In genomic region chr3:171679011-171679492, GRCh38 we compare ENCODE assay signal across 21 cellular contexts.
DNase-seq lines count a peak whose midpoint lies in the region; TF ChIP-seq lines count a peak whose summit lies in the region.
"Had no signal": no experiment of that assay in that cellular context is flagged by ENCODE, and none has a peak within 500 bp of the region (broad histone marks: within the 10 kb centered on the region; RNA-seq: fewer than 3 reads in every experiment).

No MANE protein-coding gene starts in this region.

- peak overlapping the region; percentile 20 for H3K4me2 ChIP-seq in hepatocyte
- no peak overlapping the region for H3K4me2 ChIP-seq in PC-9

- H3K27me3 Mint-ChIP-seq in progenitor cell of endocrine pancreas = no peaks in the 10 kb centered on the region
- H3K27me3 Mint-ChIP-seq in CD8-positive, alpha-beta memory T cell = peaks cover 10 to 28% of the 10 kb centered on the region in 2 donors

- peaks cover 44% of the 10 kb centered on the region for H3K4me1 Mint-ChIP-seq in progenitor cell of endocrine pancreas (ENCODE audit: low read depth)
- no peaks in the 10 kb centered on the region for H3K4me1 Mint-ChIP-seq in CD8-positive, alpha-beta memory T cell
- H3K4me1 Mint-ChIP-seq: activated naive CD4-positive, alpha-beta T cell treated with anti-CD3 and anti-CD28 coated beads, Interleukin-2, amount 10 ng/mL, durations not matched to agents 7 days and 5 days had no signal

- POLR2A ChIA-PET in CD8-positive, alpha-beta memory T cell (lab: Charles Lee) = no interaction called here
- POLR2A ChIA-PET in PC-9 (lab: Charles Lee; ENCODE audit: unreplicated experiment) = no interaction called here

- H3K9me2 ChIP-seq in hepatocyte (replicated peaks; ENCODE audit: insufficient read depth) (no peaks in the 10 kb centered on the region), PC-9 (ENCODE audit: insufficient read depth) (no peaks in the 10 kb centered on the region)

- H3K36me3 ChIP-seq in hepatocyte (replicated peaks; ENCODE audit: insufficient read depth, low read depth) = no peaks in the 10 kb centered on the region
- H3K36me3 ChIP-seq in CD8-positive, alpha-beta memory T cell (ENCODE audit: insufficient read depth, low read length) = no peaks in the 10 kb centered on the region
- peaks cover 2 to 8% of the 10 kb centered on the region in 2 donors for H3K36me3 ChIP-seq in ascending aorta
- no peaks in the 10 kb centered on the region for H3K36me3 ChIP-seq in PC-9 (ENCODE audit: low read depth)
- H3K36me3 ChIP-seq: uterus had no signal

- H3K9me3 Mint-ChIP-seq in progenitor cell of endocrine pancreas (ENCODE audit: low read depth) = peaks cover 25% of the 10 kb centered on the region
- no peaks in the 10 kb centered on the region for H3K9me3 Mint-ChIP-seq in CD8-positive, alpha-beta memory T cell
- H3K9me3 Mint-ChIP-seq: activated naive CD4-positive, alpha-beta T cell treated with anti-CD3 and anti-CD28 coated beads, Interleukin-2, amount 10 ng/mL, durations not matched to agents 7 days and 5 days; activated T-cell treated with anti-CD3 and anti-CD28 coated beads, Interleukin-2, amount 50 U/mL, for 24 hours; CD8-positive, alpha-beta T cell; nephron progenitor cell had no signal

- no peak overlapping the region for H2AFZ ChIP-seq in hepatocyte
- no peak overlapping the region for H2AFZ ChIP-seq in PC-9

- peak; percentile 19 for DNase-seq in DMS53 treated with DMSO at 0.1 percent for 48 hours (lab: John Stamatoyannopoulos, UW; ENCODE audit: unreplicated experiment)
- DNase-seq in NCI-H69 (lab: John Stamatoyannopoulos, UW) = peak; percentile 84
- DNase-seq in hepatocyte (ENCODE audit: low spot score) = peak; percentile 51
- no peak for DNase-seq in progenitor cell of endocrine pancreas (ENCODE audit: low spot score, unreplicated experiment)
- DNase-seq in CD8-positive, alpha-beta memory T cell = no peak
- no peak for DNase-seq in ascending aorta (ENCODE audit: low spot score in 2 of 2)
- no peak for DNase-seq in PC-9
- no peak for DNase-seq in iPS-NIHi7 (ENCODE audit: extremely low spot score)
- DNase-seq: activated CD8-positive, alpha-beta memory T cell treated with anti-CD3 and anti-CD28 coated beads for 24 hours; activated naive CD4-positive, alpha-beta T cell treated with anti-CD3 and anti-CD28 coated beads, Interleukin-2, amount 10 ng/mL, durations not matched to agents 7 days and 5 days; activated T-cell treated with anti-CD3 and anti-CD28 coated beads, Interleukin-2, amount 50 U/mL, for 24 hours; CD8-positive, alpha-beta T cell; dorsolateral prefrontal cortex; heart right ventricle; left ventricle myocardium inferior; midbrain; nephron progenitor cell; stimulated activated CD4-positive, alpha-beta T cell treated with anti-CD3 and anti-CD28 coated beads, Interleukin-1b, Interleukin-23, amount 100 ng/mL, for 48 hours; uterus had no signal

- no peak for TF ChIP-seq CTCF in hepatocyte (IDR thresholded peaks at IDR 0.05; ENCODE audit: poor library complexity)
- no peak for TF ChIP-seq CTCF in progenitor cell of endocrine pancreas (IDR thresholded peaks at IDR 0.05; ENCODE audit: unreplicated experiment)
- TF ChIP-seq CTCF in ascending aorta (IDR thresholded peaks at IDR 0.05) = no peak
- no peak for TF ChIP-seq CTCF in PC-9 (conservative IDR thresholded peaks at IDR 0.05)

- CTCF ChIA-PET in CD8-positive, alpha-beta memory T cell (lab: Charles Lee) = no interaction called here
- CTCF ChIA-PET in PC-9 (lab: Charles Lee) = no interaction called here

- peaks cover 47% of the 10 kb centered on the region for H3K36me3 Mint-ChIP-seq in progenitor cell of endocrine pancreas (ENCODE audit: insufficient read depth)
- no peaks in the 10 kb centered on the region for H3K36me3 Mint-ChIP-seq in CD8-positive, alpha-beta memory T cell
- H3K36me3 Mint-ChIP-seq: activated naive CD4-positive, alpha-beta T cell treated with anti-CD3 and anti-CD28 coated beads, Interleukin-2, amount 10 ng/mL, durations not matched to agents 7 days and 5 days; CD8-positive, alpha-beta T cell had no signal

- H4K20me1 ChIP-seq in hepatocyte (ENCODE audit: insufficient read depth, poor library complexity, severe bottlenecking) (no peaks in the 10 kb centered on the region), PC-9 (ENCODE audit: insufficient read depth) (no peaks in the 10 kb centered on the region)

- H3K4me3 ChIP-seq in hepatocyte (no peak overlapping the region), ascending aorta (no peak overlapping the region), PC-9 (no peak overlapping the region)
- no peak overlapping the region for H3K4me3 ChIP-seq in CD8-positive, alpha-beta memory T cell (ENCODE audit: low read length)
- H3K4me3 ChIP-seq: dorsolateral prefrontal cortex, heart right ventricle, left ventricle myocardium inferior, suprapubic skin, uterus had no signal

- no peaks in the 10 kb centered on the region for H3K9me3 ChIP-seq in hepatocyte (ENCODE audit: low read depth)
- no peaks in the 10 kb centered on the region for H3K9me3 ChIP-seq in CD8-positive, alpha-beta memory T cell (ENCODE audit: low read length)
- no peaks in the 10 kb centered on the region for H3K9me3 ChIP-seq in ascending aorta
- no peaks in the 10 kb centered on the region for H3K9me3 ChIP-seq in PC-9 (ENCODE audit: insufficient read depth, low read depth)
- H3K9me3 ChIP-seq: heart right ventricle, left ventricle myocardium inferior, suprapubic skin, uterus had no signal

- H3K4me1 ChIP-seq in hepatocyte (ENCODE audit: insufficient read depth) (peaks cover 20% of the 10 kb centered on the region), ascending aorta (no peaks in the 10 kb centered on the region), PC-9 (replicated peaks; ENCODE audit: insufficient read depth) (no peaks in the 10 kb centered on the region; the same call in 1 of the 2 replicates)
- H3K4me1 ChIP-seq in CD8-positive, alpha-beta memory T cell (ENCODE audit: insufficient read depth, low read length) = no peaks in the 10 kb centered on the region
- H3K4me1 ChIP-seq: suprapubic skin, uterus had no signal

- intact Hi-C loops in ascending aorta (cut with DNase I) (no loop called here), PC-9 (cut with micrococcal nuclease; ENCODE audit: unreplicated experiment) (no loop called here)

- H3K27ac Mint-ChIP-seq in progenitor cell of endocrine pancreas = peak overlapping the region; percentile 77
- H3K27ac Mint-ChIP-seq in CD8-positive, alpha-beta memory T cell = no peak overlapping the region
- H3K27ac Mint-ChIP-seq: activated naive CD4-positive, alpha-beta T cell treated with anti-CD3 and anti-CD28 coated beads, Interleukin-2, amount 10 ng/mL, durations not matched to agents 7 days and 5 days; activated T-cell treated with anti-CD3 and anti-CD28 coated beads, Interleukin-2, amount 50 U/mL, for 24 hours; CD8-positive, alpha-beta T cell; nephron progenitor cell had no signal

- H3K79me2 ChIP-seq in hepatocyte (no peaks in the 10 kb centered on the region), PC-9 (ENCODE audit: low read depth) (no peaks in the 10 kb centered on the region)

- 41% methylated on average over 3 of the region's 3 CpGs for WGBS in hepatocyte (ENCODE audit: low lambda C conversion rate, missing lambda C conversion rate)

- H3K4me3 Mint-ChIP-seq in progenitor cell of endocrine pancreas (ENCODE audit: low read depth) = peak overlapping the region; percentile 30
- no peak overlapping the region for H3K4me3 Mint-ChIP-seq in CD8-positive, alpha-beta memory T cell
- H3K4me3 Mint-ChIP-seq: activated naive CD4-positive, alpha-beta T cell treated with anti-CD3 and anti-CD28 coated beads, Interleukin-2, amount 10 ng/mL, durations not matched to agents 7 days and 5 days; activated T-cell treated with anti-CD3 and anti-CD28 coated beads, Interleukin-2, amount 50 U/mL, for 24 hours; CD8-positive, alpha-beta T cell; nephron progenitor cell had no signal

- H3F3A ChIP-seq in PC-9 (ENCODE audit: insufficient read depth, low read depth) = no peaks in the 10 kb centered on the region

- H3K27ac ChIP-seq in hepatocyte = peak overlapping the region; percentile 80
- H3K27ac ChIP-seq in CD8-positive, alpha-beta memory T cell (ENCODE audit: low read depth, low read length) = no peak overlapping the region
- no peak overlapping the region for H3K27ac ChIP-seq in ascending aorta
- no peak overlapping the region for H3K27ac ChIP-seq in PC-9
- H3K27ac ChIP-seq: epithelial cell of prostate, heart right ventricle, left ventricle myocardium inferior, suprapubic skin, uterus had no signal

- H3K27me3 ChIP-seq in hepatocyte (no peaks in the 10 kb centered on the region), ascending aorta (no peaks in the 10 kb centered on the region), PC-9 (ENCODE audit: insufficient read depth, low read depth) (no peaks in the 10 kb centered on the region)
- no peaks in the 10 kb centered on the region for H3K27me3 ChIP-seq in CD8-positive, alpha-beta memory T cell (ENCODE audit: insufficient read depth, low read length, poor library complexity, severe bottlenecking)
- H3K27me3 ChIP-seq: dorsolateral prefrontal cortex, heart right ventricle, suprapubic skin, uterus had no signal

- no TSS peak for BruUV-seq in PC-9 (replicated peaks; lab: Mats Ljungman, UMichigan)

Comparison
In these comparisons a context has a peak if more than half of its experiments do, and no peak if none do; other contexts are left out.
1. DNase-seq: peak in DMS53 treated with DMSO at 0.1 percent for 48 hours (single experiment), NCI-H69 (single experiment) and hepatocyte (single experiment); none in progenitor cell of endocrine pancreas (single experiment), CD8-positive, alpha-beta memory T cell (0 of 5), ascending aorta (0 of 2), PC-9 (0 of 2) and iPS-NIHi7 (single experiment).